8 cellular contexts compared by ENCODE assay signal in genomic region chr2:73070651-73071451, GRCh38. TPM values are rescaled to one million over a fixed set of nuclear protein-coding genes. Genes with fewer than 3 reads are reported as not detected.
A peak's percentile ranks its signal among the peaks of the same experiment; 100 is the strongest.
DNase-seq lines count a peak whose midpoint lies in the region; ATAC-seq and TF ChIP-seq lines count a peak whose summit lies in the region.

No MANE protein-coding gene starts in this region.

- H3K4me3 ChIP-seq in right atrium auricular region (peak overlapping the region; percentile 74 to 97), prostate gland (peak overlapping the region; percentile 80 to 82)

- peak; percentile 95 for DNase-seq in NCI-H146 (lab: John Stamatoyannopoulos, UW)
- DNase-seq in amygdala (lab: John Stamatoyannopoulos, UW): peak in 45 of 56 donors; percentile 86 to 99 (median 95)
- peak; percentile 98 for DNase-seq in right atrium auricular region (ENCODE audit: low spot score)
- peak; percentile 98 for DNase-seq in prostate gland (ENCODE audit: low spot score)
- peak; percentile 99 for DNase-seq in ureter (ENCODE audit: low spot score)

- peaks cover 21% of the 10 kb centered on the region for H3K4me1 Mint-ChIP-seq in T-helper 1 cell treated with Interleukin-12 subunit alpha and Interleukin-12 subunit beta and Interleukin-4 antibody, amounts not matched to agents 30 μg/mL and 1 μg/mL, for 36 hours (ENCODE audit: low read depth)

- peaks cover 9% of the 10 kb centered on the region for H3K36me3 ChIP-seq in right atrium auricular region
- H3K36me3 ChIP-seq in prostate gland: no peaks in the 10 kb centered on the region

- peak overlapping the region; percentile 91 for H3K4me3 Mint-ChIP-seq in T-helper 1 cell treated with Interleukin-12 subunit alpha and Interleukin-12 subunit beta and Interleukin-4 antibody, amounts not matched to agents 30 μg/mL and 1 μg/mL, for 36 hours

- ATAC-seq in GM18498 (IDR thresholded peaks at IDR 0.05; ENCODE audit: unreplicated experiment) (peak; percentile 94), HG02884 (IDR thresholded peaks at IDR 0.05; ENCODE audit: unreplicated experiment) (peak; percentile 90)

- H3K27ac Mint-ChIP-seq in T-helper 1 cell treated with Interleukin-12 subunit alpha and Interleukin-12 subunit beta and Interleukin-4 antibody, amounts not matched to agents 30 μg/mL and 1 μg/mL, for 36 hours: peak overlapping the region; percentile 92

- peaks cover 11% of the 10 kb centered on the region for H3K36me3 Mint-ChIP-seq in T-helper 1 cell treated with Interleukin-12 subunit alpha and Interleukin-12 subunit beta and Interleukin-4 antibody, amounts not matched to agents 30 μg/mL and 1 μg/mL, for 36 hours (ENCODE audit: low read depth)

- H3K9me3 ChIP-seq in right atrium auricular region (no peaks in the 10 kb centered on the region), prostate gland (no peaks in the 10 kb centered on the region)

- WGBS in prostate gland: 1% methylated on average over 68 of the region's 91 CpGs

- intact Hi-C loops in prostate gland (cut with DNase I): loop anchor here (2.0 to 10.0 kb wide), 2 partner anchors 42 to 176 kb away; partner anchors contain the start of gene RAB11FIP5

- H3K4me1 ChIP-seq in right atrium auricular region: peaks cover 0 to 33% of the 10 kb centered on the region in 2 donors
- H3K4me1 ChIP-seq in prostate gland (replicated peaks): peaks cover 2% of the 10 kb centered on the region

- TF ChIP-seq POLR2A in prostate gland (IDR thresholded peaks at IDR 0.05): peak; percentile 34

- TF ChIP-seq CTCF in right atrium auricular region (IDR thresholded peaks at IDR 0.05): no peak
- peak in 1 of 4 experiments; percentile 20 for TF ChIP-seq CTCF in prostate gland (IDR thresholded peaks at IDR 0.05)

- no peaks in the 10 kb centered on the region for H3K9me3 Mint-ChIP-seq in T-helper 1 cell treated with Interleukin-12 subunit alpha and Interleukin-12 subunit beta and Interleukin-4 antibody, amounts not matched to agents 30 μg/mL and 1 μg/mL, for 36 hours

- H3K27me3 ChIP-seq in right atrium auricular region (no peaks in the 10 kb centered on the region), prostate gland (replicated peaks; ENCODE audit: insufficient read depth) (no peaks in the 10 kb centered on the region)

- peaks cover 19% of the 10 kb centered on the region for H3K27me3 Mint-ChIP-seq in T-helper 1 cell treated with Interleukin-12 subunit alpha and Interleukin-12 subunit beta and Interleukin-4 antibody, amounts not matched to agents 30 μg/mL and 1 μg/mL, for 36 hours (ENCODE audit: low read depth)

- peak overlapping the region; percentile 93 to 94 for H3K27ac ChIP-seq in right atrium auricular region
- H3K27ac ChIP-seq in prostate gland: peak overlapping the region; percentile 76 to 87

RNA-seq across cellular contexts. Expression of gene SFXN5, which starts 0.7 kb away (rescaled TPM):
- total RNA-seq in right atrium auricular region (1 to 10 TPM; 4.5 to 5.8 TPM), prostate gland (10 to 100 TPM; 12.8 to 23.2 TPM), ureter (28.6 TPM)

RNA-seq across cellular contexts. Expression of gene RAB11FIP5, which starts 41.9 kb away (rescaled TPM):
- total RNA-seq in right atrium auricular region (10 to 100 TPM; 28.6 to 34.1 TPM), prostate gland (10 to 100 TPM; 24.1 to 47.7 TPM), ureter (26.1 TPM)

Comparison
In these comparisons a context has a peak if more than half of its experiments do, and no peak if none do; other contexts are left out.
1. Peak in every context shown above with its lines: DNase-seq, ATAC-seq, H3K4me3 ChIP-seq and H3K27ac ChIP-seq.